8 cellular contexts compared by ENCODE assay signal in genomic region chr10:60777696-60778213, GRCh38. TPM values are rescaled to one million over a fixed set of nuclear protein-coding genes. Genes with fewer than 3 reads are reported as not detected.
A peak's percentile ranks its signal among the peaks of the same experiment; 100 is the strongest.
DNase-seq lines count a peak whose midpoint lies in the region; ATAC-seq and TF ChIP-seq lines count a peak whose summit lies in the region.

No MANE protein-coding gene starts in this region.

- no peaks in the 10 kb centered on the region for H3K9me3 Mint-ChIP-seq in stimulated activated memory B cell treated with anti-CD40 and anti-IgM and Interleukin-4, amounts not matched to agents 10 μg/mL and 1 μg/mL and 100 μg/mL, for 72 hours

- H3K4me3 ChIP-seq in SJCRH30 (peak overlapping the region; percentile 76), heart right ventricle (peak overlapping the region; percentile 42 to 75 (median 64))

- intact Hi-C loops in heart right ventricle (cut with DNase I) (no loop called here), posterior vena cava (cut with DNase I) (no loop called here)

- ATAC-seq in GM18517 (IDR thresholded peaks at IDR 0.05; ENCODE audit: unreplicated experiment) (peak; percentile 20), HG02623 (IDR thresholded peaks at IDR 0.05; ENCODE audit: unreplicated experiment) (peak; percentile 6), heart right ventricle (peak in 4 of 8 donors; percentile 5 to 12 (median 6))
- no peak for ATAC-seq in stimulated activated memory B cell treated with anti-CD40 and anti-IgM and Interleukin-4, amounts not matched to agents 10 μg/mL and 1 μg/mL and 100 μg/mL, for 72 hours

- 44 to 45% methylated on average over 9 of the region's 9 CpGs for WGBS in heart right ventricle, 2 donors

- peak overlapping the region; percentile 99 for H3K4me3 Mint-ChIP-seq in stimulated activated memory B cell treated with anti-CD40 and anti-IgM and Interleukin-4, amounts not matched to agents 10 μg/mL and 1 μg/mL and 100 μg/mL, for 72 hours

- H3K27me3 Mint-ChIP-seq in stimulated activated memory B cell treated with anti-CD40 and anti-IgM and Interleukin-4, amounts not matched to agents 10 μg/mL and 1 μg/mL and 100 μg/mL, for 72 hours = peaks cover 8% of the 10 kb centered on the region

- H3K9me3 ChIP-seq in SJCRH30 (replicated peaks) (no peaks in the 10 kb centered on the region), heart right ventricle (no peaks in the 10 kb centered on the region)

- H3K4me1 ChIP-seq in SJCRH30 = 0 out of 2 replicates have a peak, but pooled peaks cover 7% of the 10 kb centered on the region
- peaks cover 3 to 32% (median 8%) of the 10 kb centered on the region in 9 donors for H3K4me1 ChIP-seq in heart right ventricle

- peaks cover 8% of the 10 kb centered on the region for H3K4me1 Mint-ChIP-seq in stimulated activated memory B cell treated with anti-CD40 and anti-IgM and Interleukin-4, amounts not matched to agents 10 μg/mL and 1 μg/mL and 100 μg/mL, for 72 hours

- in situ Hi-C loops in G401 (cut with HindIII; ENCODE audit: low sequenced_read_pairs) (loop anchor here (25.0 kb wide), 1 partner anchor 340 kb away; no protein-coding TSS in a partner anchor), GM13977 (cut with MboI; ENCODE audit: low pct_unique_long_range_greater_than_20kb, low sequenced_read_pairs, unreplicated experiment) (no loop called here)

- H3K27ac Mint-ChIP-seq in stimulated activated memory B cell treated with anti-CD40 and anti-IgM and Interleukin-4, amounts not matched to agents 10 μg/mL and 1 μg/mL and 100 μg/mL, for 72 hours = peak overlapping the region; percentile 87

- no peaks in the 10 kb centered on the region for H3K36me3 Mint-ChIP-seq in stimulated activated memory B cell treated with anti-CD40 and anti-IgM and Interleukin-4, amounts not matched to agents 10 μg/mL and 1 μg/mL and 100 μg/mL, for 72 hours

- peak overlapping the region; percentile 95 for H3K27ac ChIP-seq in SJCRH30
- H3K27ac ChIP-seq in heart right ventricle = peak overlapping the region in 5 of 10 donors; percentile 4 to 82 (median 37)

- peak in 1 of 9 donors; percentile 5 for TF ChIP-seq CTCF in heart right ventricle (IDR thresholded peaks at IDR 0.05)
- TF ChIP-seq CTCF in GM13977 (IDR thresholded peaks at IDR 0.05; ENCODE audit: extremely low read depth, insufficient read depth, missing control alignments) = no peak

- peaks cover 32% of the 10 kb centered on the region for H3K36me3 ChIP-seq in SJCRH30
- H3K36me3 ChIP-seq in heart right ventricle = no peaks in the 10 kb centered on the region

- H3K27me3 ChIP-seq in SJCRH30 (no peaks in the 10 kb centered on the region), heart right ventricle (peaks cover 0 to 8% (median 0%) of the 10 kb centered on the region in 7 donors)

- DNase-seq in SJCRH30 = no peak
- no peak for DNase-seq in heart right ventricle
- no peak for DNase-seq in G401 (ENCODE audit: low spot score)
- no peak for DNase-seq in GM13977 (ENCODE audit: low spot score)
- DNase-seq in posterior vena cava (ENCODE audit: low spot score) = no peak

RNA-seq across cellular contexts. Expression of gene CDK1, which starts 0.5 kb away (rescaled TPM):
- total RNA-seq in SJCRH30 (2014; rRNA removed; shearing (Covaris generic)) = 178 and 209 TPM in 2 replicates
- 1 to 10 TPM in 5 of 10 donors, under 1 TPM in 5; 0.27 to 8.6 (median 1.0) TPM for total RNA-seq in heart right ventricle
- polyA plus RNA-seq in heart right ventricle = 1 to 10 TPM in 1 of 2 donors, under 1 TPM in 1; 0.74 to 2.0 TPM
- 337 and 365 TPM in 2 replicates for total RNA-seq in G401 (2014; rRNA removed; shearing (Covaris generic))
- total RNA-seq in posterior vena cava = 1 to 10 TPM; 1.1 to 1.3 TPM

Comparison
In these comparisons a context has a peak if more than half of its experiments do, and no peak if none do; other contexts are left out.
1. RNA of gene CDK1, which starts 0.5 kb away (total RNA-seq): 337 to 365 TPM in G401 and 178 to 209 TPM in SJCRH30; 1.1 to 1.3 TPM in posterior vena cava and 0.27 to 8.6 TPM in heart right ventricle; every median in the first group is over 10 times any median in the second.